ENCODE assay signal across 1 cellular context in the genomic region with DNA sequence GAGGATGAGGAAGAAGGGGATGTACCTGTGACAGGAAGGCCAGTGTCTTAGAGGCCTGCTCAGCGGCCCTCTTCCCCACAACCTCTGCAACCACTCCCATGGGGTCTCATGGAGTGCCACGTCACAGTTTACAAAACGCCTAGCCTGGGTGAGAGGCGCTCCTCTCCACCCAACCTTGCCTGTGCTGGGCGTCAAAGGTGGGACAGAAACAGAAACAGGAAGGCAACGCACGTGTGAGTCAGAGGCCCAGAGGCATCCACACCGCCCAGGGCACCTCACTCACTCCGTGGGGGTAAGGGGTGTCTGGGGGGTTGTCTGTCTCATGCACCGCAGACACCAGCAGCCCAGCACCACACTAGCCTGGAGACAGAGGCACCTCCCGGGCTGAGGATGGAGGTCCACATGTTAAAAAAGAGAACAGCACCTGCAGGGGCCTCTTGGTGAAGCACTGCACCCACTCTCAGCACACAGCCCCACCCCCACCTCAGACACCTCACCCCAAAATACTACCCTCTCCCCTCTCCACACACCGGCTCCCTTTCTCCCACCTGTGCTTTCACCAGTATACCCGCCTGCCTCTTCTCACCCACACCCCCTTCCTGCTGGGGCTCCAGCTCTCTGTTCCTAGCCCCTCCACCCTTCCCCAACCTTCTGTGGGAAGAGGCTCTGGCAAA.
A peak's percentile ranks its signal among the peaks of the same experiment; 100 is the strongest.
TF ChIP-seq lines count a peak whose summit lies in the region.

No MANE protein-coding gene starts in this region.

TF ChIP-seq in GM12878, 131 proteins besides CTCF, POLR2A, EP300 and RAD21 (continues in another document):
- no peak for TF ChIP-seq ZNF274 (IDR thresholded peaks at IDR 0.05; ENCODE audit: insufficient read depth, insufficient read length)
- TF ChIP-seq SMARCA5 (IDR thresholded peaks at IDR 0.05), result no peak
- TF ChIP-seq ZNF622 (IDR thresholded peaks at IDR 0.05), result no peak
- no peak for TF ChIP-seq CHD4 (IDR thresholded peaks at IDR 0.05)
- TF ChIP-seq KLF5 (IDR thresholded peaks at IDR 0.05; ENCODE audit: partially characterized antibody), result no peak
- TF ChIP-seq CREB1 (IDR thresholded peaks at IDR 0.05; ENCODE audit: low read depth), result 0 out of 2 replicates have a peak, but pooled peaks have one; percentile 39
- no peak for TF ChIP-seq SP1 (IDR thresholded peaks at IDR 0.05; ENCODE audit: low read depth, low read length)
- TF ChIP-seq JUND (IDR thresholded peaks at IDR 0.05; ENCODE audit: low read depth, low read length), result no peak
- TF ChIP-seq BHLHE40 (IDR thresholded peaks at IDR 0.05; ENCODE audit: borderline replicate concordance in 1 of 2, low read depth in 2 of 2, low read length in 1 of 2), result peak; percentile 78 to 85
- TF ChIP-seq EED (IDR thresholded peaks at IDR 0.05; ENCODE audit: low read depth), result no peak
- TF ChIP-seq SIN3A (IDR thresholded peaks at IDR 0.05; ENCODE audit: low read depth, low read length), result no peak
- TF ChIP-seq KDM1A (IDR thresholded peaks at IDR 0.05; ENCODE audit: borderline replicate concordance), result no peak
- TF ChIP-seq RAD51 (IDR thresholded peaks at IDR 0.05), result no peak
- TF ChIP-seq, protein P1, sequence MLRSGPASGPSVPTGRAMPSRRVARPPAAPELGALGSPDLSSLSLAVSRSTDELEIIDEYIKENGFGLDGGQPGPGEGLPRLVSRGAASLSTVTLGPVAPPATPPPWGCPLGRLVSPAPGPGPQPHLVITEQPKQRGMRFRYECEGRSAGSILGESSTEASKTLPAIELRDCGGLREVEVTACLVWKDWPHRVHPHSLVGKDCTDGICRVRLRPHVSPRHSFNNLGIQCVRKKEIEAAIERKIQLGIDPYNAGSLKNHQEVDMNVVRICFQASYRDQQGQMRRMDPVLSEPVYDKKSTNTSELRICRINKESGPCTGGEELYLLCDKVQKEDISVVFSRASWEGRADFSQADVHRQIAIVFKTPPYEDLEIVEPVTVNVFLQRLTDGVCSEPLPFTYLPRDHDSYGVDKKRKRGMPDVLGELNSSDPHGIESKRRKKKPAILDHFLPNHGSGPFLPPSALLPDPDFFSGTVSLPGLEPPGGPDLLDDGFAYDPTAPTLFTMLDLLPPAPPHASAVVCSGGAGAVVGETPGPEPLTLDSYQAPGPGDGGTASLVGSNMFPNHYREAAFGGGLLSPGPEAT (IDR thresholded peaks at IDR 0.05; ENCODE audit: low read depth), result no peak
- TF ChIP-seq, protein P2, sequence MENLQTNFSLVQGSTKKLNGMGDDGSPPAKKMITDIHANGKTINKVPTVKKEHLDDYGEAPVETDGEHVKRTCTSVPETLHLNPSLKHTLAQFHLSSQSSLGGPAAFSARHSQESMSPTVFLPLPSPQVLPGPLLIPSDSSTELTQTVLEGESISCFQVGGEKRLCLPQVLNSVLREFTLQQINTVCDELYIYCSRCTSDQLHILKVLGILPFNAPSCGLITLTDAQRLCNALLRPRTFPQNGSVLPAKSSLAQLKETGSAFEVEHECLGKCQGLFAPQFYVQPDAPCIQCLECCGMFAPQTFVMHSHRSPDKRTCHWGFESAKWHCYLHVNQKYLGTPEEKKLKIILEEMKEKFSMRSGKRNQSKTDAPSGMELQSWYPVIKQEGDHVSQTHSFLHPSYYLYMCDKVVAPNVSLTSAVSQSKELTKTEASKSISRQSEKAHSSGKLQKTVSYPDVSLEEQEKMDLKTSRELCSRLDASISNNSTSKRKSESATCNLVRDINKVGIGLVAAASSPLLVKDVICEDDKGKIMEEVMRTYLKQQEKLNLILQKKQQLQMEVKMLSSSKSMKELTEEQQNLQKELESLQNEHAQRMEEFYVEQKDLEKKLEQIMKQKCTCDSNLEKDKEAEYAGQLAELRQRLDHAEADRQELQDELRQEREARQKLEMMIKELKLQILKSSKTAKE (IDR thresholded peaks at IDR 0.05; ENCODE audit: low read depth, poor library complexity, severe bottlenecking), result no peak
- TF ChIP-seq MEF2A (IDR thresholded peaks at IDR 0.05; ENCODE audit: insufficient read depth, low read depth, low read length), result no peak
- no peak for TF ChIP-seq YY1 (IDR thresholded peaks at IDR 0.05; ENCODE audit: low read depth, low read length)
- TF ChIP-seq CBX3 (IDR thresholded peaks at IDR 0.05; ENCODE audit: borderline replicate concordance, low read depth), result no peak
- TF ChIP-seq, protein P3, sequence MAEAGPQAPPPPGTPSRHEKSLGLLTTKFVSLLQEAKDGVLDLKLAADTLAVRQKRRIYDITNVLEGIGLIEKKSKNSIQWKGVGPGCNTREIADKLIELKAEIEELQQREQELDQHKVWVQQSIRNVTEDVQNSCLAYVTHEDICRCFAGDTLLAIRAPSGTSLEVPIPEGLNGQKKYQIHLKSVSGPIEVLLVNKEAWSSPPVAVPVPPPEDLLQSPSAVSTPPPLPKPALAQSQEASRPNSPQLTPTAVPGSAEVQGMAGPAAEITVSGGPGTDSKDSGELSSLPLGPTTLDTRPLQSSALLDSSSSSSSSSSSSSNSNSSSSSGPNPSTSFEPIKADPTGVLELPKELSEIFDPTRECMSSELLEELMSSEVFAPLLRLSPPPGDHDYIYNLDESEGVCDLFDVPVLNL (IDR thresholded peaks at IDR 0.05; ENCODE audit: low read depth, low read length), result no peak
- no peak for TF ChIP-seq NFYA (IDR thresholded peaks at IDR 0.05; ENCODE audit: borderline replicate concordance, low read depth, low read length)
- TF ChIP-seq PAX8 (IDR thresholded peaks at IDR 0.05), result no peak
- peak; percentile 25; the same call in 1 of the 2 replicates for TF ChIP-seq RUNX3 (IDR thresholded peaks at IDR 0.05; ENCODE audit: low read length)
- no peak for TF ChIP-seq IKZF1 (conservative IDR thresholded peaks at IDR 0.05)
- TF ChIP-seq HCFC1 (IDR thresholded peaks at IDR 0.05; ENCODE audit: low read length), result no peak
- TF ChIP-seq ZZZ3 (IDR thresholded peaks at IDR 0.05; ENCODE audit: control insufficient read depth, insufficient read length, low read depth), result no peak
- TF ChIP-seq SMAD1 (IDR thresholded peaks at IDR 0.05; ENCODE audit: low read depth, partially characterized antibody), result no peak
- TF ChIP-seq, protein P4, sequence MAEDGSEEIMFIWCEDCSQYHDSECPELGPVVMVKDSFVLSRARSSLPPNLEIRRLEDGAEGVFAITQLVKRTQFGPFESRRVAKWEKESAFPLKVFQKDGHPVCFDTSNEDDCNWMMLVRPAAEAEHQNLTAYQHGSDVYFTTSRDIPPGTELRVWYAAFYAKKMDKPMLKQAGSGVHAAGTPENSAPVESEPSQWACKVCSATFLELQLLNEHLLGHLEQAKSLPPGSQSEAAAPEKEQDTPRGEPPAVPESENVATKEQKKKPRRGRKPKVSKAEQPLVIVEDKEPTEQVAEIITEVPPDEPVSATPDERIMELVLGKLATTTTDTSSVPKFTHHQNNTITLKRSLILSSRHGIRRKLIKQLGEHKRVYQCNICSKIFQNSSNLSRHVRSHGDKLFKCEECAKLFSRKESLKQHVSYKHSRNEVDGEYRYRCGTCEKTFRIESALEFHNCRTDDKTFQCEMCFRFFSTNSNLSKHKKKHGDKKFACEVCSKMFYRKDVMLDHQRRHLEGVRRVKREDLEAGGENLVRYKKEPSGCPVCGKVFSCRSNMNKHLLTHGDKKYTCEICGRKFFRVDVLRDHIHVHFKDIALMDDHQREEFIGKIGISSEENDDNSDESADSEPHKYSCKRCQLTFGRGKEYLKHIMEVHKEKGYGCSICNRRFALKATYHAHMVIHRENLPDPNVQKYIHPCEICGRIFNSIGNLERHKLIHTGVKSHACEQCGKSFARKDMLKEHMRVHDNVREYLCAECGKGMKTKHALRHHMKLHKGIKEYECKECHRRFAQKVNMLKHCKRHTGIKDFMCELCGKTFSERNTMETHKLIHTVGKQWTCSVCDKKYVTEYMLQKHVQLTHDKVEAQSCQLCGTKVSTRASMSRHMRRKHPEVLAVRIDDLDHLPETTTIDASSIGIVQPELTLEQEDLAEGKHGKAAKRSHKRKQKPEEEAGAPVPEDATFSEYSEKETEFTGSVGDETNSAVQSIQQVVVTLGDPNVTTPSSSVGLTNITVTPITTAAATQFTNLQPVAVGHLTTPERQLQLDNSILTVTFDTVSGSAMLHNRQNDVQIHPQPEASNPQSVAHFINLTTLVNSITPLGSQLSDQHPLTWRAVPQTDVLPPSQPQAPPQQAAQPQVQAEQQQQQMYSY (CRISPR knock-in tag; IDR thresholded peaks at IDR 0.05), result no peak
- TF ChIP-seq RELA (IDR thresholded peaks at IDR 0.05; ENCODE audit: borderline replicate concordance, partially characterized antibody), result no peak
- TF ChIP-seq ZNF384 (IDR thresholded peaks at IDR 0.05; ENCODE audit: borderline replicate concordance, low read depth, low read length), result no peak
- TF ChIP-seq RCOR1 (conservative IDR thresholded peaks at IDR 0.05; ENCODE audit: low read depth, low read length), result no peak
- no peak for TF ChIP-seq TBL1XR1 (IDR thresholded peaks at IDR 0.05; ENCODE audit: low read depth, low read length)
- TF ChIP-seq FOS (IDR thresholded peaks at IDR 0.05; ENCODE audit: borderline replicate concordance, extremely low read depth, insufficient read length), result no peak
- no peak for TF ChIP-seq HDAC6 (IDR thresholded peaks at IDR 0.05; ENCODE audit: unreplicated experiment)
- TF ChIP-seq, protein P5, sequence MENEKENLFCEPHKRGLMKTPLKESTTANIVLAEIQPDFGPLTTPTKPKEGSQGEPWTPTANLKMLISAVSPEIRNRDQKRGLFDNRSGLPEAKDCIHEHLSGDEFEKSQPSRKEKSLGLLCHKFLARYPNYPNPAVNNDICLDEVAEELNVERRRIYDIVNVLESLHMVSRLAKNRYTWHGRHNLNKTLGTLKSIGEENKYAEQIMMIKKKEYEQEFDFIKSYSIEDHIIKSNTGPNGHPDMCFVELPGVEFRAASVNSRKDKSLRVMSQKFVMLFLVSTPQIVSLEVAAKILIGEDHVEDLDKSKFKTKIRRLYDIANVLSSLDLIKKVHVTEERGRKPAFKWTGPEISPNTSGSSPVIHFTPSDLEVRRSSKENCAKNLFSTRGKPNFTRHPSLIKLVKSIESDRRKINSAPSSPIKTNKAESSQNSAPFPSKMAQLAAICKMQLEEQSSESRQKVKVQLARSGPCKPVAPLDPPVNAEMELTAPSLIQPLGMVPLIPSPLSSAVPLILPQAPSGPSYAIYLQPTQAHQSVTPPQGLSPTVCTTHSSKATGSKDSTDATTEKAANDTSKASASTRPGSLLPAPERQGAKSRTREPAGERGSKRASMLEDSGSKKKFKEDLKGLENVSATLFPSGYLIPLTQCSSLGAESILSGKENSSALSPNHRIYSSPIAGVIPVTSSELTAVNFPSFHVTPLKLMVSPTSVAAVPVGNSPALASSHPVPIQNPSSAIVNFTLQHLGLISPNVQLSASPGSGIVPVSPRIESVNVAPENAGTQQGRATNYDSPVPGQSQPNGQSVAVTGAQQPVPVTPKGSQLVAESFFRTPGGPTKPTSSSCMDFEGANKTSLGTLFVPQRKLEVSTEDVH (IDR thresholded peaks at IDR 0.05; ENCODE audit: low read depth, partially characterized antibody), result no peak
- TF ChIP-seq BACH1 (IDR thresholded peaks at IDR 0.05; ENCODE audit: borderline replicate concordance), result no peak
- TF ChIP-seq HDGF (IDR thresholded peaks at IDR 0.05), result no peak
- TF ChIP-seq NFIC (IDR thresholded peaks at IDR 0.05; ENCODE audit: low read depth, low read length), result no peak
- TF ChIP-seq, protein P6, sequence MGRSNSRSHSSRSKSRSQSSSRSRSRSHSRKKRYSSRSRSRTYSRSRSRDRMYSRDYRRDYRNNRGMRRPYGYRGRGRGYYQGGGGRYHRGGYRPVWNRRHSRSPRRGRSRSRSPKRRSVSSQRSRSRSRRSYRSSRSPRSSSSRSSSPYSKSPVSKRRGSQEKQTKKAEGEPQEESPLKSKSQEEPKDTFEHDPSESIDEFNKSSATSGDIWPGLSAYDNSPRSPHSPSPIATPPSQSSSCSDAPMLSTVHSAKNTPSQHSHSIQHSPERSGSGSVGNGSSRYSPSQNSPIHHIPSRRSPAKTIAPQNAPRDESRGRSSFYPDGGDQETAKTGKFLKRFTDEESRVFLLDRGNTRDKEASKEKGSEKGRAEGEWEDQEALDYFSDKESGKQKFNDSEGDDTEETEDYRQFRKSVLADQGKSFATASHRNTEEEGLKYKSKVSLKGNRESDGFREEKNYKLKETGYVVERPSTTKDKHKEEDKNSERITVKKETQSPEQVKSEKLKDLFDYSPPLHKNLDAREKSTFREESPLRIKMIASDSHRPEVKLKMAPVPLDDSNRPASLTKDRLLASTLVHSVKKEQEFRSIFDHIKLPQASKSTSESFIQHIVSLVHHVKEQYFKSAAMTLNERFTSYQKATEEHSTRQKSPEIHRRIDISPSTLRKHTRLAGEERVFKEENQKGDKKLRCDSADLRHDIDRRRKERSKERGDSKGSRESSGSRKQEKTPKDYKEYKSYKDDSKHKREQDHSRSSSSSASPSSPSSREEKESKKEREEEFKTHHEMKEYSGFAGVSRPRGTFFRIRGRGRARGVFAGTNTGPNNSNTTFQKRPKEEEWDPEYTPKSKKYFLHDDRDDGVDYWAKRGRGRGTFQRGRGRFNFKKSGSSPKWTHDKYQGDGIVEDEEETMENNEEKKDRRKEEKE (IDR thresholded peaks at IDR 0.05), result no peak
- 0 out of 2 replicates have a peak, but pooled peaks have one; percentile 43 for TF ChIP-seq NBN (IDR thresholded peaks at IDR 0.05)
- TF ChIP-seq GATAD2B (conservative IDR thresholded peaks at IDR 0.05; ENCODE audit: low read depth), result no peak
- TF ChIP-seq, protein P7, sequence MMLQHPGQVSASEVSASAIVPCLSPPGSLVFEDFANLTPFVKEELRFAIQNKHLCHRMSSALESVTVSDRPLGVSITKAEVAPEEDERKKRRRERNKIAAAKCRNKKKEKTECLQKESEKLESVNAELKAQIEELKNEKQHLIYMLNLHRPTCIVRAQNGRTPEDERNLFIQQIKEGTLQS (IDR thresholded peaks at IDR 0.05; ENCODE audit: borderline replicate concordance, extremely low read depth, low read depth, low read length), result no peak
- no peak for TF ChIP-seq EGR1 (IDR thresholded peaks at IDR 0.05; ENCODE audit: borderline replicate concordance in 1 of 2, low read depth in 2 of 2, low read length in 2 of 2)
- no peak for TF ChIP-seq FOXM1 (IDR thresholded peaks at IDR 0.05; ENCODE audit: low read depth, low read length)
- TF ChIP-seq POU2F2 (IDR thresholded peaks at IDR 0.05; ENCODE audit: borderline replicate concordance, low read depth, low read length), result no peak
- TF ChIP-seq LARP7 (IDR thresholded peaks at IDR 0.05), result no peak
- TF ChIP-seq STAT1 (conservative IDR thresholded peaks at IDR 0.05), result no peak
- TF ChIP-seq, protein P8, sequence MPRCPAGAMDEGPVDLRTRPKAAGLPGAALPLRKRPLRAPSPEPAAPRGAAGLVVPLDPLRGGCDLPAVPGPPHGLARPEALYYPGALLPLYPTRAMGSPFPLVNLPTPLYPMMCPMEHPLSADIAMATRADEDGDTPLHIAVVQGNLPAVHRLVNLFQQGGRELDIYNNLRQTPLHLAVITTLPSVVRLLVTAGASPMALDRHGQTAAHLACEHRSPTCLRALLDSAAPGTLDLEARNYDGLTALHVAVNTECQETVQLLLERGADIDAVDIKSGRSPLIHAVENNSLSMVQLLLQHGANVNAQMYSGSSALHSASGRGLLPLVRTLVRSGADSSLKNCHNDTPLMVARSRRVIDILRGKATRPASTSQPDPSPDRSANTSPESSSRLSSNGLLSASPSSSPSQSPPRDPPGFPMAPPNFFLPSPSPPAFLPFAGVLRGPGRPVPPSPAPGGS (IDR thresholded peaks at IDR 0.05; ENCODE audit: borderline replicate concordance, insufficient read depth, low read depth, low read length, poor library complexity, severe bottlenecking), result no peak
- TF ChIP-seq CREM (IDR thresholded peaks at IDR 0.05; ENCODE audit: low read depth), result 0 out of 2 replicates have a peak, but pooled peaks have one; percentile 47
- no peak for TF ChIP-seq ZSCAN29 (IDR thresholded peaks at IDR 0.05)
- TF ChIP-seq ZNF24 (IDR thresholded peaks at IDR 0.05), result no peak
- 0 out of 2 replicates have a peak, but pooled peaks have one; percentile 44 for TF ChIP-seq MXI1 (IDR thresholded peaks at IDR 0.05; ENCODE audit: low read depth, low read length)
- TF ChIP-seq CHD2 (IDR thresholded peaks at IDR 0.05; ENCODE audit: borderline replicate concordance, low read depth, low read length), result no peak
- TF ChIP-seq FOXK2 (IDR thresholded peaks at IDR 0.05), result no peak
